Comparison of ENCODE assay signal across 19 cellular contexts in genomic region chr12:47343684-47344567, GRCh38.
DNase-seq lines count a peak whose midpoint lies in the region; ATAC-seq and TF ChIP-seq lines count a peak whose summit lies in the region.
"Had no signal": no experiment of that assay in that cellular context is flagged by ENCODE, and none has a peak within 500 bp of the region (broad histone marks: within the 10 kb centered on the region; RNA-seq: fewer than 3 reads in every experiment).

No MANE protein-coding gene starts in this region.

- no peak for DNase-seq in activated naive CD4-positive, alpha-beta T cell treated with anti-CD3 and anti-CD28 coated beads for 36 hours
- DNase-seq in activated naive CD4-positive, alpha-beta T cell treated with Interleukin-2 at 50 U/mL for 16 hours = no peak
- DNase-seq in M059J (ENCODE audit: low read depth) (peak; percentile 86), epithelial cell of esophagus (ENCODE audit: low read depth) (peak; percentile 28), D341Med (ENCODE audit: low spot score) (no peak)
- DNase-seq in activated CD8-positive, alpha-beta memory T cell treated with anti-CD3 and anti-CD28 coated beads, Interleukin-2, amount 50 U/mL, for 48 hours = no peak
- DNase-seq: DMS153; dorsolateral prefrontal cortex; foreskin melanocyte; midbrain; NCI-H1694 treated with DMSO at 0.1 percent for 48 hours; NCI-H510A treated with DMSO at 0.1 percent for 48 hours; nucleus accumbens; OCI-M1; stimulated activated naive CD4-positive, alpha-beta T cell had no signal

- CTCF ChIA-PET in activated naive CD4-positive, alpha-beta T cell treated with anti-CD3 and anti-CD28 coated beads for 36 hours (lab: Charles Lee) = no interaction called here

- no peak overlapping the region for H3K4me3 Mint-ChIP-seq in activated naive CD4-positive, alpha-beta T cell treated with anti-CD3 and anti-CD28 coated beads for 36 hours
- peak overlapping the region; percentile 41 for H3K4me3 Mint-ChIP-seq in stimulated activated naive CD8-positive, alpha-beta T cell treated with anti-CD3 and anti-CD28 coated beads, Interleukin-15, Interleukin-2, amounts not matched to agents 100 ng/mL and 50 ng/mL, for 24 hours
- H3K4me3 Mint-ChIP-seq: B cell had no signal

- ATAC-seq in GM19328 (IDR thresholded peaks at IDR 0.05; ENCODE audit: unreplicated experiment) = no peak

- H3K4me3 ChIP-seq in epithelial cell of esophagus (ENCODE audit: low read length) = no peak overlapping the region
- H3K4me3 ChIP-seq: dorsolateral prefrontal cortex, skin epidermis had no signal

- TF ChIP-seq CTCF in epithelial cell of esophagus (IDR thresholded peaks at IDR 0.05; ENCODE audit: insufficient read depth, low read depth, low read length, missing control alignments) = no peak

- H3K9me3 Mint-ChIP-seq in activated naive CD4-positive, alpha-beta T cell treated with anti-CD3 and anti-CD28 coated beads for 36 hours = peaks cover 1% of the 10 kb centered on the region
- peaks cover 5% of the 10 kb centered on the region for H3K9me3 Mint-ChIP-seq in stimulated activated naive CD8-positive, alpha-beta T cell treated with anti-CD3 and anti-CD28 coated beads, Interleukin-15, Interleukin-2, amounts not matched to agents 100 ng/mL and 50 ng/mL, for 24 hours

- intact Hi-C loops in activated naive CD4-positive, alpha-beta T cell treated with anti-CD3 and anti-CD28 coated beads for 36 hours (cut with micrococcal nuclease) = loop anchor here (1.0 to 2.0 kb wide), 2 partner anchors 8 to 15 kb away; no protein-coding TSS in a partner anchor

- no peaks in the 10 kb centered on the region for H3K36me3 Mint-ChIP-seq in activated naive CD4-positive, alpha-beta T cell treated with anti-CD3 and anti-CD28 coated beads for 36 hours (ENCODE audit: low read depth)
- peaks cover 32% of the 10 kb centered on the region for H3K36me3 Mint-ChIP-seq in stimulated activated naive CD8-positive, alpha-beta T cell treated with anti-CD3 and anti-CD28 coated beads, Interleukin-15, Interleukin-2, amounts not matched to agents 100 ng/mL and 50 ng/mL, for 24 hours (ENCODE audit: low read depth)

- H3K27me3 Mint-ChIP-seq in activated naive CD4-positive, alpha-beta T cell treated with anti-CD3 and anti-CD28 coated beads for 36 hours (ENCODE audit: low read depth) = no peaks in the 10 kb centered on the region
- no peaks in the 10 kb centered on the region for H3K27me3 Mint-ChIP-seq in stimulated activated naive CD8-positive, alpha-beta T cell treated with anti-CD3 and anti-CD28 coated beads, Interleukin-15, Interleukin-2, amounts not matched to agents 100 ng/mL and 50 ng/mL, for 24 hours
- H3K27me3 Mint-ChIP-seq: B cell had no signal

- H3K27ac Mint-ChIP-seq in activated naive CD4-positive, alpha-beta T cell treated with anti-CD3 and anti-CD28 coated beads for 36 hours = peak overlapping the region; percentile 86
- H3K27ac Mint-ChIP-seq in stimulated activated naive CD8-positive, alpha-beta T cell treated with anti-CD3 and anti-CD28 coated beads, Interleukin-15, Interleukin-2, amounts not matched to agents 100 ng/mL and 50 ng/mL, for 24 hours = peak overlapping the region; percentile 95
- H3K27ac Mint-ChIP-seq: B cell had no signal

- peaks cover 49% of the 10 kb centered on the region for H3K4me1 Mint-ChIP-seq in activated naive CD4-positive, alpha-beta T cell treated with anti-CD3 and anti-CD28 coated beads for 36 hours (ENCODE audit: low read depth)
- H3K4me1 Mint-ChIP-seq in stimulated activated naive CD8-positive, alpha-beta T cell treated with anti-CD3 and anti-CD28 coated beads, Interleukin-15, Interleukin-2, amounts not matched to agents 100 ng/mL and 50 ng/mL, for 24 hours (ENCODE audit: low read depth) = peaks cover 61% of the 10 kb centered on the region

Comparison
In these comparisons a context has a peak if more than half of its experiments do, and no peak if none do; other contexts are left out.
1. DNase-seq: peak in M059J (single experiment) and epithelial cell of esophagus (single experiment); none in activated naive CD4-positive, alpha-beta T cell treated with anti-CD3 and anti-CD28 coated beads for 36 hours (single experiment), activated naive CD4-positive, alpha-beta T cell treated with Interleukin-2 at 50 U/mL for 16 hours (single experiment), activated CD8-positive, alpha-beta memory T cell treated with anti-CD3 and anti-CD28 coated beads, Interleukin-2, amount 50 U/mL, for 48 hours (single experiment) and D341Med (single experiment).